In the genomic region with DNA sequence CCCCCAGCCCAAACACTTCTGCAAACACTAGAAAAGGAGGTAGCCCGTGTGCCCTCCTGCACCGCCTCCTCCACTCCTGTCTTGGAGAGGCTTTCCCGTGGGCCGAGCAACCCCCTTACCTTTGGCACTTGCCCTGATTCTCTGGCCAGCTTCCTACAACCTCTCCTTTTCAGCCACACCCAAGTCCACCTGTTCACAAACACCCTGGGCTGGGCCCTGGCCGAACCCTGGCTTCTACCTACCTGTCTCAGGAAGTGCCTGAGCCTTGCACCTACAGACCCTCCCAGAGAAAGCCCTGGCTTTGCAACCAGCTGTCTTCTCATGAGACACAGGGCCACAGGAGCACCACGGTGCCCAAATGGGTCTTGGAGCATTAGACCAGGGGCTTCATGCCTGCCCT, we compare ENCODE assay signal across 13 cellular contexts. TPM values are rescaled to one million over a fixed set of nuclear protein-coding genes. Genes with fewer than 3 reads are reported as not detected.
DNase-seq lines count a peak whose midpoint lies in the region; ATAC-seq, FAIRE-seq and TF ChIP-seq lines count a peak whose summit lies in the region.
"Had no signal": no experiment of that assay in that cellular context is flagged by ENCODE, and none has a peak within 500 bp of the region (broad histone marks: within the 10 kb centered on the region; RNA-seq: fewer than 3 reads in every experiment).

No MANE protein-coding gene starts in this region.

- FAIRE-seq in astrocyte (lab: Jason Lieb, UNC) = no peak

- TF ChIP-seq CTCF in CD8-positive, alpha-beta T cell (IDR thresholded peaks at IDR 0.05) = no peak
- TF ChIP-seq CTCF in astrocyte (IDR thresholded peaks at IDR 0.05; ENCODE audit: insufficient read depth, low read depth, low read length) = no peak
- TF ChIP-seq CTCF in nephron (IDR thresholded peaks at IDR 0.05; ENCODE audit: unreplicated experiment in 3 of 3) = no peak

- peaks cover 38% of the 10 kb centered on the region for H3K4me1 Mint-ChIP-seq in CD8-positive, alpha-beta T cell (ENCODE audit: low read depth)
- H3K4me1 Mint-ChIP-seq in astrocyte (ENCODE audit: low read depth, unreplicated experiment) (no peaks in the 10 kb centered on the region), nephron (peaks cover 11% of the 10 kb centered on the region)

- peak overlapping the region; percentile 86 for H3K4me3 Mint-ChIP-seq in CD8-positive, alpha-beta T cell
- H3K4me3 Mint-ChIP-seq in astrocyte (ENCODE audit: unreplicated experiment) (peak overlapping the region; percentile 67), nephron (peak overlapping the region; percentile 84 to 90 (median 88))

- no peaks in the 10 kb centered on the region for H3K36me3 ChIP-seq in CD8-positive, alpha-beta T cell (ENCODE audit: insufficient read depth, low read length)
- no peaks in the 10 kb centered on the region for H3K36me3 ChIP-seq in KOPT-K1 (ENCODE audit: insufficient read depth, low read length)
- H3K36me3 ChIP-seq in astrocyte (ENCODE audit: insufficient read depth, low read length) = no peaks in the 10 kb centered on the region

- H3K27me3 Mint-ChIP-seq in CD8-positive, alpha-beta T cell (ENCODE audit: low read depth) = no peaks in the 10 kb centered on the region
- H3K27me3 Mint-ChIP-seq in astrocyte (ENCODE audit: low read depth, unreplicated experiment) (no peaks in the 10 kb centered on the region), nephron (ENCODE audit: low read depth) (peaks cover 13% of the 10 kb centered on the region)

- POLR2A ChIA-PET in CD8-positive, alpha-beta T cell (lab: Charles Lee) = interaction anchor here (1.3 to 3.2 kb wide), 3 partner anchors 10 to 348 kb away, joined by 3 to 16 read pairs (median 14); a partner anchor contains a TSS

- no peak for DNase-seq in CD8-positive, alpha-beta T cell
- DNase-seq in astrocyte (ENCODE audit: low read depth) (no peak), germinal center (ENCODE audit: low spot score) (no peak), KBM-7 (no peak)
- DNase-seq: H7; NCI-H1930; stimulated activated CD4-positive, alpha-beta T cell treated with anti-CD3 and anti-CD28 coated beads, Interleukin-4, amount 100 ng/mL, for 1 hour; T-helper 1 cell had no signal

- no peak overlapping the region for H3K27ac ChIP-seq in CD8-positive, alpha-beta T cell (ENCODE audit: low read depth, low read length)
- peak overlapping the region; percentile 84 for H3K27ac ChIP-seq in KOPT-K1 (ENCODE audit: low read depth, low read length, poor library complexity, severe bottlenecking)
- H3K27ac ChIP-seq in astrocyte (ENCODE audit: low read depth, low read length) = no peak overlapping the region

- intact Hi-C loops in CD8-positive, alpha-beta T cell (cut with DNase I, micrococcal nuclease) = no loop called here

- H2AFZ ChIP-seq in astrocyte (ENCODE audit: low read depth, low read length) = no peak overlapping the region

- H3K4me3 ChIP-seq in CD8-positive, alpha-beta T cell (ENCODE audit: low read depth, low read length) = no peak overlapping the region
- no peak overlapping the region for H3K4me3 ChIP-seq in astrocyte (ENCODE audit: insufficient read depth, low read depth, low read length)
- H3K4me3 ChIP-seq: lung had no signal

- CTCF ChIA-PET in CD8-positive, alpha-beta T cell (lab: Charles Lee) = interaction anchor here (1.1 to 17.6 kb wide), 4 partner anchors 6 to 67 kb away, joined by 3 to 353 read pairs (median 60); a partner anchor contains a TSS

- H3K36me3 Mint-ChIP-seq in CD8-positive, alpha-beta T cell = no peaks in the 10 kb centered on the region
- H3K36me3 Mint-ChIP-seq in astrocyte (ENCODE audit: low read depth, unreplicated experiment) = no peaks in the 10 kb centered on the region
- no peaks in the 10 kb centered on the region for H3K36me3 Mint-ChIP-seq in nephron (ENCODE audit: low read depth)

- no peak overlapping the region for H3K4me2 ChIP-seq in astrocyte (ENCODE audit: low read length)

- in situ Hi-C loops in KBM-7 (cut with MboI; ENCODE audit: low pct_unique_long_range_greater_than_20kb, low sequenced_read_pairs) = loop anchor here (10.0 kb wide), 1 partner anchor 66 kb away; a partner anchor contains a TSS

- H3K9me3 ChIP-seq in CD8-positive, alpha-beta T cell (ENCODE audit: low read length) = no peaks in the 10 kb centered on the region
- H3K9me3 ChIP-seq in KOPT-K1 (ENCODE audit: insufficient read depth, low read length, poor library complexity, severe bottlenecking) (no peaks in the 10 kb centered on the region), astrocyte (ENCODE audit: insufficient read depth, low read depth, low read length) (no peaks in the 10 kb centered on the region)

- peaks cover 53% of the 10 kb centered on the region for H3K4me1 ChIP-seq in CD8-positive, alpha-beta T cell (ENCODE audit: insufficient read depth, low read length)
- H3K4me1 ChIP-seq in astrocyte (ENCODE audit: insufficient read depth, low read length) = peaks cover 38% of the 10 kb centered on the region

- H4K20me1 ChIP-seq in astrocyte (ENCODE audit: insufficient read depth, low read length) = peaks cover 47% of the 10 kb centered on the region

- H3K27me3 ChIP-seq in CD8-positive, alpha-beta T cell (ENCODE audit: insufficient read depth, low read length) = no peaks in the 10 kb centered on the region
- no peaks in the 10 kb centered on the region for H3K27me3 ChIP-seq in astrocyte (ENCODE audit: insufficient read depth, low read length)

- H3K27ac Mint-ChIP-seq in CD8-positive, alpha-beta T cell = peak overlapping the region; percentile 52
- no peak overlapping the region for H3K27ac Mint-ChIP-seq in astrocyte (ENCODE audit: unreplicated experiment)
- peak overlapping the region in 2 of 3 experiments; percentile 48 to 51 for H3K27ac Mint-ChIP-seq in nephron

- H3K9me3 Mint-ChIP-seq in CD8-positive, alpha-beta T cell = no peaks in the 10 kb centered on the region
- H3K9me3 Mint-ChIP-seq in astrocyte (ENCODE audit: unreplicated experiment) = no peaks in the 10 kb centered on the region
- no peaks in the 10 kb centered on the region for H3K9me3 Mint-ChIP-seq in nephron

- no peak for ATAC-seq in CD8-positive, alpha-beta T cell
- ATAC-seq in GM18867 (IDR thresholded peaks at IDR 0.05; ENCODE audit: unreplicated experiment) (no peak), HG03159 (IDR thresholded peaks at IDR 0.05; ENCODE audit: unreplicated experiment) (no peak)

- peaks cover 7% of the 10 kb centered on the region for H3K79me2 ChIP-seq in astrocyte (ENCODE audit: insufficient read depth, low read length)

- H3K9ac ChIP-seq in astrocyte (ENCODE audit: low read length) = no peak overlapping the region

RNA-seq across cellular contexts. Expression of a gene that starts 2.0 kb away (rescaled TPM):
- 10 to 100 TPM; 24.7 to 29.6 TPM for total RNA-seq in CD8-positive, alpha-beta T cell
- 22.6 and 26.6 TPM in 2 replicates for total RNA-seq in astrocyte

RNA-seq across cellular contexts. Expression of a gene that starts 4.0 kb away (rescaled TPM):
- 10 to 100 TPM in 1 of 2 experiments, 1 to 10 TPM in 1; 9.2 to 10.1 TPM for total RNA-seq in CD8-positive, alpha-beta T cell
- total RNA-seq in astrocyte = 30.1 and 31.5 TPM in 2 replicates

RNA-seq across cellular contexts. Expression of a gene that starts 7.3 kb away (rescaled TPM):
- total RNA-seq in CD8-positive, alpha-beta T cell = 1 to 10 TPM; 3.6 to 5.5 TPM
- 2.1 and 4.7 TPM in 2 replicates for total RNA-seq in astrocyte

RNA-seq across cellular contexts. Expression of a gene that starts 8.0 kb away (rescaled TPM):
- 10 to 100 TPM; 17.5 to 21.8 TPM for total RNA-seq in CD8-positive, alpha-beta T cell
- total RNA-seq in astrocyte = 15.5 and 17.6 TPM in 2 replicates

RNA-seq across cellular contexts. Expression of a gene that starts 13.3 kb away (rescaled TPM):
- 1 to 10 TPM; 4.4 to 4.6 TPM for total RNA-seq in CD8-positive, alpha-beta T cell
- total RNA-seq in astrocyte = 3.7 and 5.2 TPM in 2 replicates
